In the genomic region with DNA sequence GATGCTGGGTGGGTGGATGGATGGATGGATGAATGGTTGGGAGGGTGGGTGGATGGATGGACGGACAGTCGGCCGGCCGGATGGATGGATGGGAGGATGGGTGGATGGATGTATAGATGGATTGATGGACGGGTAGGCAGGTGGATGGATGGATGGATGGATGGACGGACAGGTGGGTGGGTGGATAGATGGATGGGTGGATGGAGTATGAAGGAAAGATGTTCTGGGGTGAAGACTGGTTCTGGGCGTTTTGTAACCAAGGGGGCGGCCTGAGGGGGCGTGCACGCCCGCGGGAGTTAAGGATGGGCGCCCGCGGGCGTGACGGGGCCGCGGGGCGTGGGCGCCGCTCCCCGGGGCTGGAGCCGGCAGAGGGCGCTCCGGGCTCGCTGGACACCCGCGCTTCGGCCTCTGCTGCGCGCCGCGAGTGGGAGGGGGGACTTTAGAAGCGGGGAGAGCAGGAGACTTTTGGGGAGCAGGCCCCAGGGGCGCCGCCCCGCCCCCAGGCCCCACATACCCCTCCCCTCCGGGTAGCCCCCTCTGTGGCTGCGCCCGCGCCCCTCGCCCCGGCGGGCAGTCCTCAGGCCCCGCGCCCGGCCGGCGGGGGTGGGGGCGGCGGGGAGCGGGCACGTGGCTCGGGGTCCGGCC, we compare ENCODE assay signal across 8 cellular contexts. TPM values are rescaled to one million over a fixed set of nuclear protein-coding genes. Genes with fewer than 3 reads are reported as not detected.
DNase-seq lines count a peak whose midpoint lies in the region; ATAC-seq, FAIRE-seq and TF ChIP-seq lines count a peak whose summit lies in the region.

A gene (plus strand): TSS at position 407 of the 645 bp plus-strand sequence. CDS start 405 bp downstream, outside the sequence.

- intact Hi-C loops in K562 (cut with micrococcal nuclease) = loop anchor here (1.0 kb wide), 2 partner anchors 76 to 97 kb away; no protein-coding TSS in a partner anchor

- peak; percentile 91 for ATAC-seq in K562

- H3K4me1 ChIP-seq in K562 (replicated peaks in 1 of 2; ENCODE audit: control insufficient read depth in 2 of 2, insufficient read depth in 2 of 2, low read length in 2 of 2) (peaks cover 0 to 31% of the 10 kb centered on the region in 2 experiments; a peak in 1 of 5 replicates), iPS-15b (ENCODE audit: control insufficient read depth, insufficient read depth, low read length) (no peaks in the 10 kb centered on the region)

- peak; percentile 86 to 90 for TF ChIP-seq RAD21 in K562 (CRISPR knock-in tag; conservative IDR thresholded peaks at IDR 0.05 in 1 of 2, IDR thresholded peaks at IDR 0.05 in 1 of 2)

- H3K27ac ChIP-seq in K562 (ENCODE audit: extremely low read depth, low read depth, low read length) = no peak within 1 kb of the TSS

- CTCF ChIA-PET in K562 (lab: Yijun Ruan, JAX; ENCODE audit: low intra/inter-chr PET ratio) = interaction anchor here (0.6 to 3.5 kb wide), 8 partner anchors 60 to 1462 kb away, joined by 3 to 37 read pairs (median 4); no protein-coding TSS in a partner anchor

- H3K9me3 ChIP-seq in K562 (replicated peaks; ENCODE audit: control insufficient read depth, insufficient read depth, low read depth, low read length) = no peaks in the 10 kb centered on the region
- H3K9me3 ChIP-seq in iPS-15b (ENCODE audit: control insufficient read depth, insufficient read depth, low read length) = no peaks in the 10 kb centered on the region

- H2AFZ ChIP-seq in K562 (ENCODE audit: low read depth, low read length) = no peak within 1 kb of the TSS

- POLR2A ChIA-PET in K562 (lab: Yijun Ruan, JAX) = no interaction called here

- peaks cover 7% of the 10 kb centered on the region; the same call in 1 of the 2 replicates for H4K20me1 ChIP-seq in K562 (replicated peaks; ENCODE audit: control insufficient read depth, insufficient read depth, low read length)

- BruUV-seq in K562 (replicated peaks; lab: Mats Ljungman, UMichigan) = no TSS peak

- TF ChIP-seq EP300 in K562 (IDR thresholded peaks at IDR 0.05; ENCODE audit: low read length) = no peak

- H3K27me3 ChIP-seq in K562 (ENCODE audit: control insufficient read depth in 2 of 2, insufficient read depth in 2 of 2, low read length in 2 of 2) = peaks cover 18 to 33% of the 10 kb centered on the region in 2 experiments; a peak in 3 of 5 replicates
- H3K27me3 ChIP-seq in iPS-15b (ENCODE audit: control insufficient read depth, insufficient read depth, low read length) = peaks cover 5% of the 10 kb centered on the region

- no peaks in the 10 kb centered on the region for H3K9me1 ChIP-seq in K562 (ENCODE audit: control insufficient read depth, insufficient read depth, low read length)

- TF ChIP-seq CTCF in LNCaP clone FGC (IDR thresholded peaks at IDR 0.05; ENCODE audit: control insufficient read depth, extremely low read depth, insufficient read depth) = peak; percentile 81
- peak; percentile 57 to 94 (median 82) for TF ChIP-seq CTCF in K562 (IDR thresholded peaks at IDR 0.05 in 2 of 3, conservative IDR thresholded peaks at IDR 0.05 in 1 of 3; ENCODE audit: insufficient read depth in 2 of 3, low read depth in 1 of 3, low read length in 3 of 3)

- no peak within 1 kb of the TSS for H3K4me2 ChIP-seq in K562 (ENCODE audit: insufficient read depth, low read length)

- no peaks in the 10 kb centered on the region for H3K79me2 ChIP-seq in K562 (ENCODE audit: control insufficient read depth, insufficient read depth, low read length)

- FAIRE-seq in K562 (lab: Jason Lieb, UNC) = no peak

- H3K36me3 ChIP-seq in K562 (ENCODE audit: control insufficient read depth, insufficient read depth, low read length) (no peaks in the 10 kb centered on the region), iPS-15b (ENCODE audit: control insufficient read depth, insufficient read depth, low read length) (no peaks in the 10 kb centered on the region)

- DNase-seq in NCI-H510A treated with DMSO at 0.1 percent for 48 hours (lab: John Stamatoyannopoulos, UW) (peak; percentile 9), NCI-H510A (lab: John Stamatoyannopoulos, UW) (no peak), LNCaP clone FGC (ENCODE audit: low read depth) (no peak), K562 (ENCODE audit: extremely low read depth in 1 of 4, low spot score in 3 of 4) (peak; percentile 78 to 98 (median 96)), GOT3 (lab: John Stamatoyannopoulos, UW) (no peak)
- peak; percentile 7 to 11 for DNase-seq in stimulated activated CD8-positive, alpha-beta memory T cell treated with anti-CD3 and anti-CD28 coated beads, Interleukin-15, amount 100 ng/mL, for 48 hours (ENCODE audit: low read depth in 2 of 2)
- DNase-seq in stimulated activated CD4-positive, alpha-beta T cell treated with anti-CD3 and anti-CD28 coated beads, Interleukin-4, amount 100 ng/mL, for 1 hour = no peak

- H3K9ac ChIP-seq in K562 (ENCODE audit: insufficient read depth in 1 of 2, low read depth in 2 of 2, low read length in 2 of 2) (peak within 1 kb of the TSS in 1 of 2 experiments; percentile 80; a peak in 2 of 4 replicates), iPS-15b (ENCODE audit: low read depth, low read length) (no peak within 1 kb of the TSS)

- in situ Hi-C loops in K562 (cut with MboI) = no loop called here

- H3K4me3 ChIP-seq in LNCaP clone FGC (ENCODE audit: low read depth, low read length) = peak within 1 kb of the TSS; percentile 23; the same call in 1 of the 2 replicates
- peak within 1 kb of the TSS; percentile 33 for H3K4me3 ChIP-seq in K562
- H3K4me3 ChIP-seq in iPS-15b (ENCODE audit: low read depth, low read length) = peak within 1 kb of the TSS; percentile 61

- TF ChIP-seq POLR2A in K562 (conservative IDR thresholded peaks at IDR 0.05) = no peak

- WGBS in K562 (ENCODE audit: insufficient coverage, low coverage, missing lambda C conversion rate) = 1% methylated on average over 35 of the region's 56 CpGs

TF ChIP-seq in K562, 482 proteins besides CTCF, POLR2A, EP300 and RAD21 (continues in another document):
- TF ChIP-seq ZSCAN32 (CRISPR knock-in tag; IDR thresholded peaks at IDR 0.05) (no peak), KAT7 (CRISPR knock-in tag; IDR thresholded peaks at IDR 0.05; ENCODE audit: borderline replicate concordance) (no peak), GATAD2A (IDR thresholded peaks at IDR 0.05) (0 out of 2 replicates have a peak, but pooled peaks have one; percentile 48), HNRNPL (IDR thresholded peaks at IDR 0.05; ENCODE audit: low read depth, low read length) (no peak), PHB (CRISPR knock-in tag; IDR thresholded peaks at IDR 0.05) (0 out of 2 replicates have a peak, but pooled peaks have one; percentile 53), ZNF175 (CRISPR knock-in tag; IDR thresholded peaks at IDR 0.05; ENCODE audit: low read depth) (no peak), ZNF695 (CRISPR knock-in tag; IDR thresholded peaks at IDR 0.05) (no peak), ZEB2 (IDR thresholded peaks at IDR 0.05) (peak; percentile 72), KLF1 (tag; IDR thresholded peaks at IDR 0.05) (no peak), ZNF224 (CRISPR knock-in tag; IDR thresholded peaks at IDR 0.05) (no peak), HSF4 (CRISPR knock-in tag; IDR thresholded peaks at IDR 0.05; ENCODE audit: borderline replicate concordance) (no peak), MCM7 (IDR thresholded peaks at IDR 0.05) (no peak), SMARCA5 (IDR thresholded peaks at IDR 0.05) (peak; percentile 59; the same call in 1 of the 2 replicates), CCNT2 (IDR thresholded peaks at IDR 0.05; ENCODE audit: borderline replicate concordance, extremely low read depth, insufficient read length, low read depth, low read length) (peak; percentile 35)
- TF ChIP-seq, protein P1, sequence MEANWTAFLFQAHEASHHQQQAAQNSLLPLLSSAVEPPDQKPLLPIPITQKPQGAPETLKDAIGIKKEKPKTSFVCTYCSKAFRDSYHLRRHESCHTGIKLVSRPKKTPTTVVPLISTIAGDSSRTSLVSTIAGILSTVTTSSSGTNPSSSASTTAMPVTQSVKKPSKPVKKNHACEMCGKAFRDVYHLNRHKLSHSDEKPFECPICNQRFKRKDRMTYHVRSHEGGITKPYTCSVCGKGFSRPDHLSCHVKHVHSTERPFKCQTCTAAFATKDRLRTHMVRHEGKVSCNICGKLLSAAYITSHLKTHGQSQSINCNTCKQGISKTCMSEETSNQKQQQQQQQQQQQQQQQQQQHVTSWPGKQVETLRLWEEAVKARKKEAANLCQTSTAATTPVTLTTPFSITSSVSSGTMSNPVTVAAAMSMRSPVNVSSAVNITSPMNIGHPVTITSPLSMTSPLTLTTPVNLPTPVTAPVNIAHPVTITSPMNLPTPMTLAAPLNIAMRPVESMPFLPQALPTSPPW (CRISPR knock-in tag; IDR thresholded peaks at IDR 0.05) = peak; percentile 83
- TF ChIP-seq, protein P2, sequence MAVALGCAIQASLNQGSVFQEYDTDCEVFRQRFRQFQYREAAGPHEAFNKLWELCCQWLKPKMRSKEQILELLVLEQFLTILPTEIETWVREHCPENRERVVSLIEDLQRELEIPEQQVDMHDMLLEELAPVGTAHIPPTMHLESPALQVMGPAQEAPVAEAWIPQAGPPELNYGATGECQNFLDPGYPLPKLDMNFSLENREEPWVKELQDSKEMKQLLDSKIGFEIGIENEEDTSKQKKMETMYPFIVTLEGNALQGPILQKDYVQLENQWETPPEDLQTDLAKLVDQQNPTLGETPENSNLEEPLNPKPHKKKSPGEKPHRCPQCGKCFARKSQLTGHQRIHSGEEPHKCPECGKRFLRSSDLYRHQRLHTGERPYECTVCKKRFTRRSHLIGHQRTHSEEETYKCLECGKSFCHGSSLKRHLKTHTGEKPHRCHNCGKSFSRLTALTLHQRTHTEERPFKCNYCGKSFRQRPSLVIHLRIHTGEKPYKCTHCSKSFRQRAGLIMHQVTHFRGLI (CRISPR knock-in tag; IDR thresholded peaks at IDR 0.05) = no peak

RNA-seq across cellular contexts. Expression of the gene that starts here (rescaled TPM):
- total RNA-seq in K562 (2011; cell fraction: chromatin; rRNA removed; ENCODE audit: low replicate concordance) = 0.51 and 1.2 TPM in 2 replicates
- total RNA-seq in K562 (2011; cell fraction: nucleolus; rRNA removed) = 0.39 and 0.83 TPM in 2 replicates
- total RNA-seq in K562 (2011; cell fraction: nucleoplasm; rRNA removed) = not detected in 2 replicates
- total RNA-seq in K562 (2014; rRNA removed) (not detected in 2 replicates), K562 (2014; rRNA removed; fragmentation: Illumina TruSeq; extraction: Trizol) (not detected in 2 replicates), K562 (2015; rRNA removed; fragmentation: Illumina TruSeq; extraction: Trizol) (not detected in 2 replicates), K562 (2021) (not detected in 2 replicates)
- polyA plus RNA-seq in K562 (2011; rRNA removed) (0.09 and 0.28 TPM in 2 replicates), K562 (2014; fragmentation: Illumina TruSeq; extraction: Trizol) (not detected in 2 replicates), K562 (2014; fragmentation: Nextera tagmentation; extraction: Ambion mirVana) (not detected), K562 (2014; rRNA removed) (0.03 TPM in 1 of 2 replicates, not detected in the other)
- 0.07 and 0.16 TPM in 2 replicates for polyA plus RNA-seq in K562 (2011; cell fraction: cytosol; rRNA removed)
- polyA plus RNA-seq in K562 (2011; cell fraction: nucleus; rRNA removed) = 0.49 and 1.1 TPM in 2 replicates
- polyA plus RNA-seq in K562 (2012) = 0.05 and 0.28 TPM in 2 replicates
- polyA minus RNA-seq in K562 (2011; rRNA and poly(A)+ RNA removed) = not detected in 2 replicates
- not detected in 2 replicates for polyA minus RNA-seq in K562 (2011; cell fraction: cytosol; rRNA and poly(A)+ RNA removed)
- 0.22 and 0.27 TPM in 2 replicates for polyA minus RNA-seq in K562 (2011; cell fraction: nucleus; rRNA and poly(A)+ RNA removed)

Comparison
In these comparisons a context has a peak if more than half of its experiments do, and no peak if none do; other contexts are left out.
1. DNase-seq: peak in NCI-H510A treated with DMSO at 0.1 percent for 48 hours (single experiment), K562 (4 of 4) and stimulated activated CD8-positive, alpha-beta memory T cell treated with anti-CD3 and anti-CD28 coated beads, Interleukin-15, amount 100 ng/mL, for 48 hours (2 of 2); none in NCI-H510A (single experiment), LNCaP clone FGC (single experiment), GOT3 (single experiment) and stimulated activated CD4-positive, alpha-beta T cell treated with anti-CD3 and anti-CD28 coated beads, Interleukin-4, amount 100 ng/mL, for 1 hour (single experiment).
2. Peak in every context shown above with its lines, with median percentiles within 50 percentile points of each other: H3K4me3 ChIP-seq.